ENCODE assay signal across 1 cellular context in genomic region chr4:39528056-39528465, GRCh38.
TF ChIP-seq lines count a peak whose summit lies in the region.

No MANE protein-coding gene starts in this region.

TF ChIP-seq in GM12878, 131 proteins besides CTCF, POLR2A, EP300 and RAD21 (continued from another document and continues in another):
- TF ChIP-seq USF1 (IDR thresholded peaks at IDR 0.05; ENCODE audit: borderline replicate concordance, extremely low read length, insufficient read depth, low read depth, low read length) (no peak), WRNIP1 (IDR thresholded peaks at IDR 0.05; ENCODE audit: borderline replicate concordance, low read depth, low read length) (no peak), IKZF1 (conservative IDR thresholded peaks at IDR 0.05) (peak; percentile 47), NR2C1 (IDR thresholded peaks at IDR 0.05) (no peak), RUNX3 (IDR thresholded peaks at IDR 0.05; ENCODE audit: low read length) (no peak), ZNF217 (IDR thresholded peaks at IDR 0.05) (0 out of 2 replicates have a peak, but pooled peaks have one; percentile 39), TCF3 (IDR thresholded peaks at IDR 0.05; ENCODE audit: borderline replicate concordance, insufficient read depth, low read depth, low read length) (no peak), GATAD2B (conservative IDR thresholded peaks at IDR 0.05; ENCODE audit: low read depth) (peak; percentile 21; the same call in 1 of the 2 replicates), E2F8 (IDR thresholded peaks at IDR 0.05; ENCODE audit: low read depth, partially characterized antibody) (no peak), NFYA (IDR thresholded peaks at IDR 0.05; ENCODE audit: borderline replicate concordance, low read depth, low read length) (no peak), BCL11A (IDR thresholded peaks at IDR 0.05; ENCODE audit: low read depth, low read length) (0 out of 2 replicates have a peak, but pooled peaks have one; percentile 3), IRF4 (IDR thresholded peaks at IDR 0.05; ENCODE audit: low read depth, low read length) (no peak), ATF3 (IDR thresholded peaks at IDR 0.05; ENCODE audit: borderline replicate concordance, extremely low read depth, low read depth, low read length) (no peak), SMARCA5 (IDR thresholded peaks at IDR 0.05) (peak; percentile 90; the same call in 1 of the 2 replicates), MEF2B (IDR thresholded peaks at IDR 0.05; ENCODE audit: partially characterized antibody, poor library complexity, severe bottlenecking) (peak; percentile 6), ZBTB40 (IDR thresholded peaks at IDR 0.05; ENCODE audit: borderline replicate concordance) (peak; percentile 65; the same call in 1 of the 2 replicates), CBX5 (IDR thresholded peaks at IDR 0.05; ENCODE audit: low read depth) (no peak), NFIC (IDR thresholded peaks at IDR 0.05; ENCODE audit: low read depth, low read length) (no peak), RBBP5 (conservative IDR thresholded peaks at IDR 0.05) (0 out of 2 replicates have a peak, but pooled peaks have one; percentile 13), CUX1 (IDR thresholded peaks at IDR 0.05; ENCODE audit: insufficient replicate concordance, low read depth, low read length) (no peak), RFX5 (IDR thresholded peaks at IDR 0.05; ENCODE audit: low read depth, low read length) (no peak), PBX3 (IDR thresholded peaks at IDR 0.05; ENCODE audit: insufficient replicate concordance, low read depth, low read length) (no peak), ZBTB11 (CRISPR knock-in tag; IDR thresholded peaks at IDR 0.05) (no peak), IKZF2 (IDR thresholded peaks at IDR 0.05) (peak; percentile 35 to 52; a peak in 2 of 4 replicates), DPF2 (IDR thresholded peaks at IDR 0.05) (peak; percentile 55), ZNF274 (IDR thresholded peaks at IDR 0.05; ENCODE audit: insufficient read depth, insufficient read length) (no peak), ETV6 (conservative IDR thresholded peaks at IDR 0.05 in 1 of 2, IDR thresholded peaks at IDR 0.05 in 1 of 2; ENCODE audit: borderline replicate concordance in 1 of 2, low read depth in 1 of 2) (no peak), MTA2 (IDR thresholded peaks at IDR 0.05; ENCODE audit: low read depth) (0 out of 2 replicates have a peak, but pooled peaks have one; percentile 29), TBL1XR1 (IDR thresholded peaks at IDR 0.05; ENCODE audit: low read depth, low read length) (no peak), POLR2AphosphoS2 (IDR thresholded peaks at IDR 0.05; ENCODE audit: low read depth, low read length) (no peak), SUZ12 (IDR thresholded peaks at IDR 0.05; ENCODE audit: unreplicated experiment) (no peak), NR2F1 (conservative IDR thresholded peaks at IDR 0.05) (0 out of 2 replicates have a peak, but pooled peaks have one; percentile 84)
- TF ChIP-seq, protein P1, sequence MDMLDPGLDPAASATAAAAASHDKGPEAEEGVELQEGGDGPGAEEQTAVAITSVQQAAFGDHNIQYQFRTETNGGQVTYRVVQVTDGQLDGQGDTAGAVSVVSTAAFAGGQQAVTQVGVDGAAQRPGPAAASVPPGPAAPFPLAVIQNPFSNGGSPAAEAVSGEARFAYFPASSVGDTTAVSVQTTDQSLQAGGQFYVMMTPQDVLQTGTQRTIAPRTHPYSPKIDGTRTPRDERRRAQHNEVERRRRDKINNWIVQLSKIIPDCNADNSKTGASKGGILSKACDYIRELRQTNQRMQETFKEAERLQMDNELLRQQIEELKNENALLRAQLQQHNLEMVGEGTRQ (IDR thresholded peaks at IDR 0.05; ENCODE audit: borderline replicate concordance, low read depth, low read length), result no peak
- TF ChIP-seq, protein P2, sequence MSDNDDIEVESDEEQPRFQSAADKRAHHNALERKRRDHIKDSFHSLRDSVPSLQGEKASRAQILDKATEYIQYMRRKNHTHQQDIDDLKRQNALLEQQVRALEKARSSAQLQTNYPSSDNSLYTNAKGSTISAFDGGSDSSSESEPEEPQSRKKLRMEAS (IDR thresholded peaks at IDR 0.05; ENCODE audit: low read depth, low read length), result no peak
- TF ChIP-seq, protein P3, sequence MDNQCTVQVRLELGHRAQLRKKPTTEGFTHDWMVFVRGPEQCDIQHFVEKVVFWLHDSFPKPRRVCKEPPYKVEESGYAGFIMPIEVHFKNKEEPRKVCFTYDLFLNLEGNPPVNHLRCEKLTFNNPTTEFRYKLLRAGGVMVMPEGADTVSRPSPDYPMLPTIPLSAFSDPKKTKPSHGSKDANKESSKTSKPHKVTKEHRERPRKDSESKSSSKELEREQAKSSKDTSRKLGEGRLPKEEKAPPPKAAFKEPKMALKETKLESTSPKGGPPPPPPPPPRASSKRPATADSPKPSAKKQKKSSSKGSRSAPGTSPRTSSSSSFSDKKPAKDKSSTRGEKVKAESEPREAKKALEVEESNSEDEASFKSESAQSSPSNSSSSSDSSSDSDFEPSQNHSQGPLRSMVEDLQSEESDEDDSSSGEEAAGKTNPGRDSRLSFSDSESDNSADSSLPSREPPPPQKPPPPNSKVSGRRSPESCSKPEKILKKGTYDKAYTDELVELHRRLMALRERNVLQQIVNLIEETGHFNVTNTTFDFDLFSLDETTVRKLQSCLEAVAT (IDR thresholded peaks at IDR 0.05), result no peak
